2 cellular contexts compared by ENCODE assay signal in the genomic region with DNA sequence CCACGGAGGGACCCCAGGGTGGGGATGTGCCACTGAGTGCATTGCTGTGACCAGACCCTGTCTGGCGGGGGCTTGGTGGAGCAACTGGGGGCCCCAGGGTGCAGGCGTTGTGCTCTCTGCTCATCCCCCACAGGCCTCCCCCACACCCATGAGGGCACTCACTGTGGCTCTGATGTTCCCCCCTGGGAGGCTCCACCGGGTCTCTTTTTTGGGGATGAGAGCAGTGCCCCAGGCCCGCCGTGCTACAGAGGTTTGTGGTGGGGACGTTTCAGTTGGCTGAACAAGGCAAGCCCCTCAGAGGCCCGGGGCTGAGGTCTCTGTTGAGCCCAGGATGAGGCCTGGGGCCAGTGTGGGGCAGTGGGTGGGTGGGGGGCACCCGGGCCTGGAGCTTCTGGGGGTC.
TF ChIP-seq lines count a peak whose summit lies in the region.

No MANE protein-coding gene starts in this region.

TF ChIP-seq in IMR-90, 13 proteins besides CTCF, POLR2A, EP300 and RAD21:
- TF ChIP-seq FOS (IDR thresholded peaks at IDR 0.05; ENCODE audit: low read depth, low read length): no peak
- TF ChIP-seq, protein P1, sequence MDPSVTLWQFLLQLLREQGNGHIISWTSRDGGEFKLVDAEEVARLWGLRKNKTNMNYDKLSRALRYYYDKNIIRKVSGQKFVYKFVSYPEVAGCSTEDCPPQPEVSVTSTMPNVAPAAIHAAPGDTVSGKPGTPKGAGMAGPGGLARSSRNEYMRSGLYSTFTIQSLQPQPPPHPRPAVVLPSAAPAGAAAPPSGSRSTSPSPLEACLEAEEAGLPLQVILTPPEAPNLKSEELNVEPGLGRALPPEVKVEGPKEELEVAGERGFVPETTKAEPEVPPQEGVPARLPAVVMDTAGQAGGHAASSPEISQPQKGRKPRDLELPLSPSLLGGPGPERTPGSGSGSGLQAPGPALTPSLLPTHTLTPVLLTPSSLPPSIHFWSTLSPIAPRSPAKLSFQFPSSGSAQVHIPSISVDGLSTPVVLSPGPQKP (IDR thresholded peaks at IDR 0.05; ENCODE audit: borderline replicate concordance, low read depth, low read length): no peak
- TF ChIP-seq MAFK (IDR thresholded peaks at IDR 0.05; ENCODE audit: low read depth, low read length): no peak

TF ChIP-seq in K562, 482 proteins besides CTCF, POLR2A, EP300 and RAD21:
- 0 out of 2 replicates have a peak, but pooled peaks have one; percentile 15 for TF ChIP-seq POLR2G (IDR thresholded peaks at IDR 0.05; ENCODE audit: low read depth, low read length)
- no peak for TF ChIP-seq PPARD (CRISPR knock-in tag; IDR thresholded peaks at IDR 0.05)
- TF ChIP-seq, protein P2, sequence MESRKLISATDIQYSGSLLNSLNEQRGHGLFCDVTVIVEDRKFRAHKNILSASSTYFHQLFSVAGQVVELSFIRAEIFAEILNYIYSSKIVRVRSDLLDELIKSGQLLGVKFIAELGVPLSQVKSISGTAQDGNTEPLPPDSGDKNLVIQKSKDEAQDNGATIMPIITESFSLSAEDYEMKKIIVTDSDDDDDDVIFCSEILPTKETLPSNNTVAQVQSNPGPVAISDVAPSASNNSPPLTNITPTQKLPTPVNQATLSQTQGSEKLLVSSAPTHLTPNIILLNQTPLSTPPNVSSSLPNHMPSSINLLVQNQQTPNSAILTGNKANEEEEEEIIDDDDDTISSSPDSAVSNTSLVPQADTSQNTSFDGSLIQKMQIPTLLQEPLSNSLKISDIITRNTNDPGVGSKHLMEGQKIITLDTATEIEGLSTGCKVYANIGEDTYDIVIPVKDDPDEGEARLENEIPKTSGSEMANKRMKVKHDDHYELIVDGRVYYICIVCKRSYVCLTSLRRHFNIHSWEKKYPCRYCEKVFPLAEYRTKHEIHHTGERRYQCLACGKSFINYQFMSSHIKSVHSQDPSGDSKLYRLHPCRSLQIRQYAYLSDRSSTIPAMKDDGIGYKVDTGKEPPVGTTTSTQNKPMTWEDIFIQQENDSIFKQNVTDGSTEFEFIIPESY (CRISPR knock-in tag; IDR thresholded peaks at IDR 0.05): 0 out of 2 replicates have a peak, but pooled peaks have one; percentile 27
- no peak for TF ChIP-seq THRAP3 (IDR thresholded peaks at IDR 0.05; ENCODE audit: borderline replicate concordance)
TF ChIP-seq in K562: peak in this region for 2.
